In genomic region chr6:3228046-3228671, GRCh38 we compare ENCODE assay signal across 8 cellular contexts. TPM values are rescaled to one million over a fixed set of nuclear protein-coding genes. Genes with fewer than 3 reads are reported as not detected.
DNase-seq lines count a peak whose midpoint lies in the region; ATAC-seq lines count a peak whose summit lies in the region.

No MANE protein-coding gene starts in this region.

- no peaks in the 10 kb centered on the region for H3K9me3 Mint-ChIP-seq in activated naive CD4-positive, alpha-beta T cell treated with anti-CD3 and anti-CD28 coated beads, Interleukin-2, amount 50 U/mL, for 72 hours

- peaks cover 6% of the 10 kb centered on the region for H3K4me1 ChIP-seq in mesodermal cell (ENCODE audit: control insufficient read depth, insufficient read depth, low read length, poor library complexity, severe bottlenecking)

- H3K36me3 Mint-ChIP-seq in activated naive CD4-positive, alpha-beta T cell treated with anti-CD3 and anti-CD28 coated beads, Interleukin-2, amount 50 U/mL, for 72 hours: peaks cover 0 to 10% of the 10 kb centered on the region in 2 donors

- peaks cover 12% of the 10 kb centered on the region for H3K36me3 ChIP-seq in mesodermal cell (ENCODE audit: control insufficient read depth, insufficient read depth, low read length)

- no peaks in the 10 kb centered on the region for H3K9me3 ChIP-seq in mesodermal cell (ENCODE audit: control insufficient read depth, low read length)

- DNase-seq in NCI-H2107 treated with DMSO at 0.1 percent for 48 hours (lab: John Stamatoyannopoulos, UW; ENCODE audit: unreplicated experiment): peak; percentile 65
- no peak for DNase-seq in activated naive CD4-positive, alpha-beta T cell treated with anti-CD3 and anti-CD28 coated beads, Interleukin-2, amount 50 U/mL, for 72 hours (ENCODE audit: low spot score in 2 of 2)
- no peak for DNase-seq in NOMO-1 treated with DMSO at 0.1 percent for 48 hours (lab: John Stamatoyannopoulos, UW; ENCODE audit: unreplicated experiment)
- DNase-seq in glomerular visceral epithelial cell (ENCODE audit: extremely low spot score): no peak

- peak overlapping the region; percentile 76 for H3K27ac ChIP-seq in mesodermal cell (ENCODE audit: low read depth, low read length, severe bottlenecking)

- peak overlapping the region; percentile 90 for H3K4me3 ChIP-seq in mesodermal cell (ENCODE audit: extremely low read depth, insufficient read depth, low read length, poor library complexity, severe bottlenecking)

- H3K27ac Mint-ChIP-seq in activated naive CD4-positive, alpha-beta T cell treated with anti-CD3 and anti-CD28 coated beads, Interleukin-2, amount 50 U/mL, for 72 hours: no peak overlapping the region

- 0 to 1% methylated on average over 25 to 28 of the region's 38 CpGs for WGBS in mesodermal cell (ENCODE audit: insufficient coverage in 2 of 2), 2 experiments

- ATAC-seq in GM18868 (IDR thresholded peaks at IDR 0.05; ENCODE audit: unreplicated experiment) (peak; percentile 16), HG02840 (IDR thresholded peaks at IDR 0.05; ENCODE audit: low FRiP score, unreplicated experiment) (no peak), GM21717 (IDR thresholded peaks at IDR 0.05; ENCODE audit: unreplicated experiment) (no peak)
- ATAC-seq in activated naive CD4-positive, alpha-beta T cell treated with anti-CD3 and anti-CD28 coated beads, Interleukin-2, amount 50 U/mL, for 72 hours: peak; percentile 21 to 36

RNA-seq across cellular contexts. Expression of gene TUBB2B, which starts 0.7 kb away (rescaled TPM):
- under 1 TPM in 1 of 2 donors, not detected in 1; 0.43 TPM for total RNA-seq in activated naive CD4-positive, alpha-beta T cell treated with anti-CD3 and anti-CD28 coated beads, Interleukin-2, amount 50 U/mL, for 72 hours
- polyA plus RNA-seq in mesodermal cell (2013, experiment 1 of 2): 280 TPM
- 213 TPM for polyA plus RNA-seq in mesodermal cell (2013, experiment 2 of 2)

RNA-seq across cellular contexts. Expression of gene PSMG4, which starts 30.6 kb away (rescaled TPM):
- total RNA-seq in activated naive CD4-positive, alpha-beta T cell treated with anti-CD3 and anti-CD28 coated beads, Interleukin-2, amount 50 U/mL, for 72 hours: 10 to 100 TPM; 14.6 to 37.7 TPM
- polyA plus RNA-seq in mesodermal cell (2013, experiment 1 of 2): 14.0 TPM
- polyA plus RNA-seq in mesodermal cell (2013, experiment 2 of 2): 14.7 TPM

Comparison
In these comparisons a context has a peak if more than half of its experiments do, and no peak if none do; other contexts are left out.
1. ATAC-seq: peak in GM18868 (single experiment) and activated naive CD4-positive, alpha-beta T cell treated with anti-CD3 and anti-CD28 coated beads, Interleukin-2, amount 50 U/mL, for 72 hours (2 of 2); none in HG02840 (single experiment) and GM21717 (single experiment).